Comparison of ENCODE assay signal across 14 cellular contexts in the genomic region with DNA sequence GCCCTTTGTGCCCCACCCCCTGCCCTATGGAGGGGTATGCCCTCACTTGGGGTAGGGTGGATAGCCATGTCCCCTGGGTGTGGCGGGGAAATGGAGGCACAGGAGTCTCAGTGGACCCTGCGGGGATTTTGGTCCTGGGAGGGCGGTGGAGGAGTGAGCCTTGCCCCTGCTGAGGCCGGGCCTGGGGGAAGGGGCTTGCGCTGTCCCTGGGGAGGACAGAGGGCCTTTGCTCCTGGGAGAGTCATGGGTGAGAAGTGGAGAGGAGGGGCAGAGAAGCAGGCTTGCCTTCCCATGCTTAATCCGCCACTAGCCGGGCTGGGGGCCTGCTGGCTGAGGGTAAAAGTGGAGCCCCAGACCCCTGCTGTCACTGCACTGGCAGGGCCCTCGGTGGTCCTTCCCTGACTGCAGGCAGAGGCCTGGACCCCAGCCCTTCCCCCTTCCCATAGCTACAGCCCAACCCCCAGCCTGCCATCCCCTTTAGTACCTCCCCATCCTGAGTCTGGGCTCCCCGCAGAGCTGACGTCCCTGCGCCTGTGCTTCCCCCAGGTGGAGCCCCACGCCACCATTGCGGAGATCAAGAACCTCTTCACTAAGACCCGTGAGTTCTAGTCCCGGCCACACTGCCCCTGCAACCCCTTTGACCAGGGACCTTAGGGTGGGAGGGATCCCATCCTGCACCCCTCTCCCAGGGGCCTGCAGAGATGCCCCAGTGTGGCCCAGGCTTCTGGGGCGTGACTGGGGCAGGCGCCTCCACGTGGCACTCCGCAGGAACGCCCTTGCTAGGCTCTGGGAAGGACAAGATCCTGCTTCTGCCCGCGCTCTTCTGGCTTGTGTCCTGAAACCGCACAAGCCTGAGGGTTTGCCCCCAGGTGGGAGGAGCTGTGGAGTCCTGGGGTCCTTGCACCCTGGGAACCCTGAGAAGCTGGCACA. TPM values are rescaled to one million over a fixed set of nuclear protein-coding genes. Genes with fewer than 3 reads are reported as not detected.
DNase-seq lines count a peak whose midpoint lies in the region; ATAC-seq and TF ChIP-seq lines count a peak whose summit lies in the region.
"Had no signal": no experiment of that assay in that cellular context is flagged by ENCODE, and none has a peak within 500 bp of the region (broad histone marks: within the 10 kb centered on the region; RNA-seq: fewer than 3 reads in every experiment).

No MANE protein-coding gene starts in this region.

- H3K4me1 ChIP-seq in esophagus muscularis mucosa, result peaks cover 27 to 41% (median 31%) of the 10 kb centered on the region in 4 donors

- no peak for TF ChIP-seq POLR2A in esophagus muscularis mucosa (IDR thresholded peaks at IDR 0.05; ENCODE audit: low read depth)

- H3K27ac ChIP-seq in 22Rv1 (peak overlapping the region; percentile 32; the same call in 1 of the 2 replicates), RWPE1 (peak overlapping the region; percentile 100), esophagus muscularis mucosa (replicated peaks in 1 of 4) (peak overlapping the region; percentile 16 to 69 (median 36))

- WGBS in esophagus muscularis mucosa, result 89% methylated on average over 13 of the region's 23 CpGs

- intact Hi-C loops in esophagus muscularis mucosa (cut with DNase I), result no loop called here

- H3K27me3 ChIP-seq in esophagus muscularis mucosa, result no peaks in the 10 kb centered on the region

- POLR2A ChIA-PET in RWPE1 (lab: Yijun Ruan, JAX; ENCODE audit: low non-redundant PET), result no interaction called here

- TF ChIP-seq CTCF in 22Rv1 (IDR thresholded peaks at IDR 0.05), result no peak
- no peak for TF ChIP-seq CTCF in RWPE1 (conservative IDR thresholded peaks at IDR 0.05; ENCODE audit: low read depth)
- TF ChIP-seq CTCF in esophagus muscularis mucosa (IDR thresholded peaks at IDR 0.05), result no peak

- TF ChIP-seq EP300 in esophagus muscularis mucosa (IDR thresholded peaks at IDR 0.05), result no peak

- CTCF ChIA-PET in RWPE1 (lab: Yijun Ruan, JAX), result interaction anchor here (0.7 to 1.3 kb wide), 4 partner anchors 9 to 70 kb away, joined by 3 to 5 read pairs (median 4); partner anchors contain the start of gene NDUFB7

- ATAC-seq in GM18502 (IDR thresholded peaks at IDR 0.05; ENCODE audit: poor library complexity, unreplicated experiment) (no peak), GM21619 (IDR thresholded peaks at IDR 0.05; ENCODE audit: unreplicated experiment) (no peak)

- peaks cover 8 to 50% (median 37%) of the 10 kb centered on the region in 4 donors for H3K36me3 ChIP-seq in esophagus muscularis mucosa

- no peak for DNase-seq in RWPE1 (ENCODE audit: low spot score)
- no peak for DNase-seq in esophagus muscularis mucosa (ENCODE audit: extremely low spot score)
- peak; percentile 1 for DNase-seq in pons (ENCODE audit: low spot score)
- no peak for DNase-seq in globus pallidus (ENCODE audit: low spot score)
- DNase-seq in NCI-H345 (lab: John Stamatoyannopoulos, UW), result no peak
- DNase-seq: Kasumi-1, NCI-H1694 treated with DMSO at 0.1 percent for 48 hours, NCI-H526 treated with DMSO at 0.1 percent for 48 hours, RPMI8226 had no signal

- H3K4me3 ChIP-seq in esophagus muscularis mucosa, result no peak overlapping the region

- H3K9me3 ChIP-seq in esophagus muscularis mucosa, result no peaks in the 10 kb centered on the region

RNA-seq across cellular contexts. Expression of gene NDUFB7, which starts 8.9 kb away (rescaled TPM):
- total RNA-seq in esophagus muscularis mucosa, result 100 to 1,000 TPM; 297 to 522 (median 319) TPM

RNA-seq across cellular contexts. Expression of gene CLEC17A, which starts 20.0 kb away (rescaled TPM):
- total RNA-seq in esophagus muscularis mucosa, result not detected
- total RNA-seq: chondrocyte, myocyte had no signal

RNA-seq across cellular contexts. Expression of gene TECR, which starts 33.5 kb away (rescaled TPM):
- total RNA-seq in esophagus muscularis mucosa, result 10 to 100 TPM; 18.7 to 32.7 (median 25.7) TPM

RNA-seq across cellular contexts. Expression of gene DNAJB1, which starts 44.7 kb away (rescaled TPM):
- total RNA-seq in esophagus muscularis mucosa, result 100 to 1,000 TPM in 1 of 4 donors, 10 to 100 TPM in 3; 50.3 to 102 (median 86.3) TPM

Comparison
In these comparisons a context has a peak if more than half of its experiments do, and no peak if none do; other contexts are left out.
1. H3K27ac ChIP-seq: peak in every context shown above with its lines; median percentile 100 in RWPE1; 36 in esophagus muscularis mucosa; 32 in 22Rv1.